In the genomic region with DNA sequence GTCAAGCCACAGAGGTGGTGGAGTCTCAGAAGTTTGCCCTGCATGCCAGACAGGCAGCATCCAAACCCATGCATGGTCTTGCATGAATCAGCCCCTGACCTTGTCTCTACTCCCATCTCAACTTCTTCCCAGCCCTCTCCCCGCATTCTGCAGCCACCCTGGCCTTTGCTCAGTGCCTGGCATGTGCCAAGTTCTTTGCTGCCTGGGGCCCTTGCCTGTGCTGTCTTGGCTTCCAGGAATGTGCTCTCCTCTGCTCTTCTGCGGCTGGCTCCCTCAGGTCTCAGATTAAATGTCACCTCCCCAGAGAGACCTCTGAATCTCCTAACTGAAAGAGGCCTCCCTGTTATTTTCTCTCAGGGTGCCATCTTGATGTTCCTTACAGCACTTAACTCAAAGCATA, we compare ENCODE assay signal across 15 cellular contexts. TPM values are rescaled to one million over a fixed set of nuclear protein-coding genes. Genes with fewer than 3 reads are reported as not detected.
DNase-seq lines count a peak whose midpoint lies in the region; ATAC-seq and TF ChIP-seq lines count a peak whose summit lies in the region.
"Had no signal": no experiment of that assay in that cellular context is flagged by ENCODE, and none has a peak within 500 bp of the region (broad histone marks: within the 10 kb centered on the region; RNA-seq: fewer than 3 reads in every experiment).

No MANE protein-coding gene starts in this region.

- H3K36me3 ChIP-seq in breast epithelium = no peaks in the 10 kb centered on the region
- no peaks in the 10 kb centered on the region for H3K36me3 ChIP-seq in mesenchymal stem cell (ENCODE audit: control insufficient read depth in 1 of 2, insufficient read depth in 2 of 2, low read depth in 1 of 2, low read length in 2 of 2)
- H3K36me3 ChIP-seq: transverse colon had no signal

- no peak overlapping the region for H3K23ac ChIP-seq in mesenchymal stem cell (ENCODE audit: low read length in 2 of 2)

- H3K4me3 ChIP-seq in breast epithelium (no peak overlapping the region), mesenchymal stem cell (ENCODE audit: insufficient read depth in 1 of 2, low read depth in 1 of 2, low read length in 2 of 2) (no peak overlapping the region)
- H3K4me3 ChIP-seq: K562, transverse colon had no signal

- H3K4me2 ChIP-seq in mesenchymal stem cell (ENCODE audit: low read length, poor library complexity, severe bottlenecking) = no peak overlapping the region

- no peak overlapping the region for H3K14ac ChIP-seq in mesenchymal stem cell (ENCODE audit: low read length in 2 of 2)

- WGBS in mesenchymal stem cell = 88% methylated on average over 2 of the region's 2 CpGs

- H3K9me3 Mint-ChIP-seq in activated T-cell treated with anti-CD3 and anti-CD28 coated beads, Interleukin-2, amount 50 U/mL, for 72 hours = no peaks in the 10 kb centered on the region
- H3K9me3 Mint-ChIP-seq in activated T-cell treated with anti-CD3 and anti-CD28 coated beads, Interleukin-2, amount 50 U/mL, for 4 hours = no peaks in the 10 kb centered on the region
- H3K9me3 Mint-ChIP-seq: stimulated activated memory B cell treated with anti-CD40 and anti-IgM and Interleukin-4, amounts not matched to agents 10 μg/mL and 1 μg/mL and 100 μg/mL, for 72 hours had no signal

- TF ChIP-seq CTCF in breast epithelium (IDR thresholded peaks at IDR 0.05) = no peak

- H3K27ac ChIP-seq in breast epithelium (peak overlapping the region; percentile 2 to 36), mesenchymal stem cell (ENCODE audit: low read length, poor library complexity, severe bottlenecking) (no peak overlapping the region)
- H3K27ac ChIP-seq: C4-2B, transverse colon had no signal

- no peak overlapping the region for H2AFZ ChIP-seq in mesenchymal stem cell (ENCODE audit: low read depth, low read length)

- intact Hi-C loops in breast epithelium (cut with DNase I; ENCODE audit: low total_unique reads) = no loop called here

- H4K8ac ChIP-seq in mesenchymal stem cell (ENCODE audit: low read length) = no peak overlapping the region

- peak overlapping the region; percentile 56 for H3K9ac ChIP-seq in mesenchymal stem cell (ENCODE audit: low read length)

- H2BK12ac ChIP-seq in mesenchymal stem cell (ENCODE audit: low read length in 2 of 2) = no peak overlapping the region

- no peak for TF ChIP-seq POLR2A in breast epithelium (IDR thresholded peaks at IDR 0.05)

- H3K18ac ChIP-seq in mesenchymal stem cell (ENCODE audit: low read depth in 1 of 2, low read length in 2 of 2) = no peak overlapping the region

- H3K4ac ChIP-seq in mesenchymal stem cell (ENCODE audit: low read depth in 1 of 2, low read length in 2 of 2) = no peak overlapping the region

- H3K4me1 ChIP-seq in breast epithelium = no peaks in the 10 kb centered on the region
- peaks cover 30% of the 10 kb centered on the region for H3K4me1 ChIP-seq in mesenchymal stem cell (ENCODE audit: control insufficient read depth, insufficient read depth, low read depth, low read length)
- H3K4me1 ChIP-seq: transverse colon had no signal

- H3K36me3 Mint-ChIP-seq in activated T-cell treated with anti-CD3 and anti-CD28 coated beads, Interleukin-2, amount 50 U/mL, for 72 hours (ENCODE audit: insufficient read depth in 2 of 2) = no peaks in the 10 kb centered on the region
- H3K36me3 Mint-ChIP-seq in activated T-cell treated with anti-CD3 and anti-CD28 coated beads, Interleukin-2, amount 50 U/mL, for 4 hours (ENCODE audit: insufficient read depth) = no peaks in the 10 kb centered on the region
- H3K36me3 Mint-ChIP-seq: stimulated activated memory B cell treated with anti-CD40 and anti-IgM and Interleukin-4, amounts not matched to agents 10 μg/mL and 1 μg/mL and 100 μg/mL, for 72 hours had no signal

- H3K4me1 Mint-ChIP-seq in activated T-cell treated with anti-CD3 and anti-CD28 coated beads, Interleukin-2, amount 50 U/mL, for 72 hours (ENCODE audit: low read depth) = no peaks in the 10 kb centered on the region
- peaks cover 1% of the 10 kb centered on the region for H3K4me1 Mint-ChIP-seq in activated T-cell treated with anti-CD3 and anti-CD28 coated beads, Interleukin-2, amount 50 U/mL, for 4 hours (ENCODE audit: low read depth)
- H3K4me1 Mint-ChIP-seq: stimulated activated memory B cell treated with anti-CD40 and anti-IgM and Interleukin-4, amounts not matched to agents 10 μg/mL and 1 μg/mL and 100 μg/mL, for 72 hours had no signal

- ATAC-seq in activated T-cell treated with anti-CD3 and anti-CD28 coated beads, Interleukin-2, amount 50 U/mL, for 72 hours (replicated peaks in 1 of 2) = no peak
- no peak for ATAC-seq in activated T-cell treated with anti-CD3 and anti-CD28 coated beads, Interleukin-2, amount 50 U/mL, for 4 hours
- no peak for ATAC-seq in HG02973 (IDR thresholded peaks at IDR 0.05; ENCODE audit: unreplicated experiment)
- ATAC-seq in GM19351 (IDR thresholded peaks at IDR 0.05; ENCODE audit: unreplicated experiment) = no peak
- no peak for ATAC-seq in GM21825 (IDR thresholded peaks at IDR 0.05; ENCODE audit: unreplicated experiment)
- ATAC-seq: K562 had no signal

- H2BK15ac ChIP-seq in mesenchymal stem cell (ENCODE audit: low read depth, poor library complexity, severe bottlenecking) = no peak overlapping the region

- no peak for DNase-seq in activated T-cell treated with anti-CD3 and anti-CD28 coated beads, Interleukin-2, amount 50 U/mL, for 72 hours
- DNase-seq in activated T-cell treated with anti-CD3 and anti-CD28 coated beads, Interleukin-2, amount 50 U/mL, for 4 hours = no peak
- DNase-seq in breast epithelium (ENCODE audit: low spot score in 2 of 2) (no peak), mesenchymal stem cell (no peak)
- DNase-seq in activated CD8-positive, alpha-beta memory T cell treated with anti-CD3 and anti-CD28 coated beads for 24 hours = no peak
- DNase-seq: H7, NCI-H1048, T-helper 1 cell, transverse colon had no signal

- H3K9me3 ChIP-seq in breast epithelium (no peaks in the 10 kb centered on the region), mesenchymal stem cell (ENCODE audit: control insufficient read depth, low read length) (no peaks in the 10 kb centered on the region)
- H3K9me3 ChIP-seq: transverse colon had no signal

- H2BK120ac ChIP-seq in mesenchymal stem cell (ENCODE audit: low read depth, low read length) = no peak overlapping the region

- H2AK5ac ChIP-seq in mesenchymal stem cell (ENCODE audit: low read length, severe bottlenecking) = no peak overlapping the region

- no peak overlapping the region for H4K91ac ChIP-seq in mesenchymal stem cell (ENCODE audit: low read length)

- no peak overlapping the region for H3K4me3 Mint-ChIP-seq in activated T-cell treated with anti-CD3 and anti-CD28 coated beads, Interleukin-2, amount 50 U/mL, for 72 hours
- no peak overlapping the region for H3K4me3 Mint-ChIP-seq in activated T-cell treated with anti-CD3 and anti-CD28 coated beads, Interleukin-2, amount 50 U/mL, for 4 hours
- H3K4me3 Mint-ChIP-seq: stimulated activated memory B cell treated with anti-CD40 and anti-IgM and Interleukin-4, amounts not matched to agents 10 μg/mL and 1 μg/mL and 100 μg/mL, for 72 hours had no signal

- no peaks in the 10 kb centered on the region for H3K27me3 Mint-ChIP-seq in activated T-cell treated with anti-CD3 and anti-CD28 coated beads, Interleukin-2, amount 50 U/mL, for 72 hours (ENCODE audit: low read depth)
- no peaks in the 10 kb centered on the region for H3K27me3 Mint-ChIP-seq in activated T-cell treated with anti-CD3 and anti-CD28 coated beads, Interleukin-2, amount 50 U/mL, for 4 hours (ENCODE audit: low read depth)
- H3K27me3 Mint-ChIP-seq: stimulated activated memory B cell treated with anti-CD40 and anti-IgM and Interleukin-4, amounts not matched to agents 10 μg/mL and 1 μg/mL and 100 μg/mL, for 72 hours had no signal

- H3K79me1 ChIP-seq in mesenchymal stem cell (replicated peaks; ENCODE audit: low read length, poor library complexity, severe bottlenecking) = no peaks in the 10 kb centered on the region

- peak overlapping the region; percentile 72 for H3K27ac Mint-ChIP-seq in activated T-cell treated with anti-CD3 and anti-CD28 coated beads, Interleukin-2, amount 50 U/mL, for 72 hours
- H3K27ac Mint-ChIP-seq: stimulated activated memory B cell treated with anti-CD40 and anti-IgM and Interleukin-4, amounts not matched to agents 10 μg/mL and 1 μg/mL and 100 μg/mL, for 72 hours had no signal

- H3K27me3 ChIP-seq in breast epithelium (no peaks in the 10 kb centered on the region), mesenchymal stem cell (ENCODE audit: control insufficient read depth in 1 of 2, insufficient read depth in 1 of 2, low read length in 2 of 2) (no peaks in the 10 kb centered on the region)
- H3K27me3 ChIP-seq: transverse colon had no signal

- H2BK5ac ChIP-seq in mesenchymal stem cell (ENCODE audit: low read depth, low read length, poor library complexity, severe bottlenecking) = no peak overlapping the region

RNA-seq across cellular contexts. Expression of a gene that starts 17.6 kb away (rescaled TPM):
- under 1 TPM; 0.39 to 0.43 TPM for total RNA-seq in activated T-cell treated with anti-CD3 and anti-CD28 coated beads, Interleukin-2, amount 50 U/mL, for 72 hours
- 1 to 10 TPM in 1 of 3 donors, under 1 TPM in 2; 0.49 to 1.3 (median 0.55) TPM for total RNA-seq in activated T-cell treated with anti-CD3 and anti-CD28 coated beads, Interleukin-2, amount 50 U/mL, for 4 hours
- total RNA-seq in breast epithelium = 10 to 100 TPM in 2 of 3 donors, under 1 TPM in 1; 0.96 to 18.0 (median 10.5) TPM
- polyA plus RNA-seq in mesenchymal stem cell (2013, experiment 1 of 2) = 0.23 TPM
- 0.25 TPM for polyA plus RNA-seq in mesenchymal stem cell (2013, experiment 2 of 2)

RNA-seq across cellular contexts. Expression of a gene that starts 18.1 kb away (rescaled TPM):
- 10 to 100 TPM; 23.7 to 26.9 TPM for total RNA-seq in activated T-cell treated with anti-CD3 and anti-CD28 coated beads, Interleukin-2, amount 50 U/mL, for 72 hours
- total RNA-seq in activated T-cell treated with anti-CD3 and anti-CD28 coated beads, Interleukin-2, amount 50 U/mL, for 4 hours = 1 to 10 TPM; 5.5 to 6.6 (median 5.5) TPM
- 10 to 100 TPM; 32.3 to 39.1 (median 36.4) TPM for total RNA-seq in breast epithelium
- polyA plus RNA-seq in mesenchymal stem cell (2013, experiment 1 of 2) = 40.1 TPM
- 35.1 TPM for polyA plus RNA-seq in mesenchymal stem cell (2013, experiment 2 of 2)

RNA-seq across cellular contexts. Expression of a gene that starts 48.7 kb away (rescaled TPM):
- total RNA-seq in activated T-cell treated with anti-CD3 and anti-CD28 coated beads, Interleukin-2, amount 50 U/mL, for 72 hours = 10 to 100 TPM; 25.8 to 28.7 TPM
- total RNA-seq in activated T-cell treated with anti-CD3 and anti-CD28 coated beads, Interleukin-2, amount 50 U/mL, for 4 hours = 10 to 100 TPM; 27.3 to 33.7 (median 33.4) TPM
- 10 to 100 TPM; 12.9 to 15.7 (median 13.0) TPM for total RNA-seq in breast epithelium
- 13.9 TPM for polyA plus RNA-seq in mesenchymal stem cell (2013, experiment 1 of 2)
- 12.1 TPM for polyA plus RNA-seq in mesenchymal stem cell (2013, experiment 2 of 2)

RNA-seq across cellular contexts. Expression of a gene that starts 48.9 kb away (rescaled TPM):
- total RNA-seq in activated T-cell treated with anti-CD3 and anti-CD28 coated beads, Interleukin-2, amount 50 U/mL, for 72 hours = 10 to 100 TPM in 1 of 2 donors, 1 to 10 TPM in 1; 9.7 to 11.0 TPM
- 1 to 10 TPM; 7.6 to 8.4 (median 8.3) TPM for total RNA-seq in activated T-cell treated with anti-CD3 and anti-CD28 coated beads, Interleukin-2, amount 50 U/mL, for 4 hours
- total RNA-seq in breast epithelium = 10 to 100 TPM; 11.1 to 23.8 (median 12.1) TPM
- polyA plus RNA-seq in mesenchymal stem cell (2013, experiment 1 of 2) = 7.1 TPM
- polyA plus RNA-seq in mesenchymal stem cell (2013, experiment 2 of 2) = 7.2 TPM
